In genomic region chr22:42581762-42582716, GRCh38 we compare ENCODE assay signal across 1 cellular context.
TF ChIP-seq lines count a peak whose summit lies in the region.

No MANE protein-coding gene starts in this region.

TF ChIP-seq in HepG2, 621 proteins besides CTCF, POLR2A, EP300 and RAD21 (continues in another document):
- TF ChIP-seq ZNF282 (IDR thresholded peaks at IDR 0.05; ENCODE audit: partially characterized antibody) (no peak), TARDBP (CRISPR knock-in tag; IDR thresholded peaks at IDR 0.05) (peak; percentile 59; the same call in 1 of the 2 replicates), SRY (CRISPR knock-in tag; IDR thresholded peaks at IDR 0.05) (peak; percentile 73; the same call in 1 of the 2 replicates), SOX13 (IDR thresholded peaks at IDR 0.05) (no peak), SOX13 (CRISPR knock-in tag; conservative IDR thresholded peaks at IDR 0.05 in 1 of 2, IDR thresholded peaks at IDR 0.05 in 1 of 2) (0 out of 4 replicates have a peak, but pooled peaks of 1 of the 2 experiments have one; percentile 22), PAF1 (CRISPR knock-in tag; IDR thresholded peaks at IDR 0.05) (peak; percentile 64; the same call in 1 of the 2 replicates), IRF2 (CRISPR knock-in tag; IDR thresholded peaks at IDR 0.05) (0 out of 2 replicates have a peak, but pooled peaks have one; percentile 15), MIER2 (CRISPR knock-in tag; IDR thresholded peaks at IDR 0.05) (no peak), KDM2A (CRISPR knock-in tag; IDR thresholded peaks at IDR 0.05; ENCODE audit: borderline replicate concordance, low read depth) (peak; percentile 99), SUZ12 (IDR thresholded peaks at IDR 0.05; ENCODE audit: low read depth, low read length) (peak; percentile 21; the same call in 1 of the 2 replicates), ARNT2 (CRISPR knock-in tag; IDR thresholded peaks at IDR 0.05; ENCODE audit: low read depth) (peak; percentile 69; the same call in 1 of the 2 replicates), KMT2A (CRISPR knock-in tag; IDR thresholded peaks at IDR 0.05) (peak; percentile 31; the same call in 1 of the 2 replicates), SALL1 (CRISPR knock-in tag; IDR thresholded peaks at IDR 0.05) (peak; percentile 69), TGIF2 (CRISPR knock-in tag; IDR thresholded peaks at IDR 0.05) (peak; percentile 52; the same call in 1 of the 2 replicates), ZNF510 (CRISPR knock-in tag; IDR thresholded peaks at IDR 0.05; ENCODE audit: low read depth) (no peak), KAT8 (CRISPR knock-in tag; IDR thresholded peaks at IDR 0.05) (0 out of 2 replicates have a peak, but pooled peaks have one; percentile 39), ZNF605 (CRISPR knock-in tag; IDR thresholded peaks at IDR 0.05) (no peak), KLF16 (CRISPR knock-in tag; IDR thresholded peaks at IDR 0.05) (peak in 1 of 2 experiments; percentile 39; a peak in 1 of 4 replicates), CHCHD3 (CRISPR knock-in tag; IDR thresholded peaks at IDR 0.05) (no peak), FOXC1 (CRISPR knock-in tag; IDR thresholded peaks at IDR 0.05; ENCODE audit: borderline replicate concordance) (0 out of 2 replicates have a peak, but pooled peaks have one; percentile 20), KDM5B (CRISPR knock-in tag; IDR thresholded peaks at IDR 0.05; ENCODE audit: borderline replicate concordance) (peak; percentile 36; the same call in 1 of the 2 replicates), ZNF263 (CRISPR knock-in tag; IDR thresholded peaks at IDR 0.05) (no peak), POLR2G (IDR thresholded peaks at IDR 0.05; ENCODE audit: low read depth, low read length) (peak; percentile 80), ATF7 (IDR thresholded peaks at IDR 0.05) (no peak), ATF7 (CRISPR knock-in tag; IDR thresholded peaks at IDR 0.05) (no peak), ARNT (IDR thresholded peaks at IDR 0.05) (no peak), ZNF225 (CRISPR knock-in tag; IDR thresholded peaks at IDR 0.05) (no peak), PHF5A (CRISPR knock-in tag; IDR thresholded peaks at IDR 0.05; ENCODE audit: low read depth, unreplicated experiment) (no peak), TBX2 (CRISPR knock-in tag; IDR thresholded peaks at IDR 0.05; ENCODE audit: borderline replicate concordance) (0 out of 2 replicates have a peak, but pooled peaks have one; percentile 34), SP1 (IDR thresholded peaks at IDR 0.05) (no peak), SP1 (CRISPR knock-in tag; IDR thresholded peaks at IDR 0.05) (peak; percentile 50; the same call in 1 of the 2 replicates), ZNF780A (CRISPR knock-in tag; IDR thresholded peaks at IDR 0.05) (no peak), RXRB (CRISPR knock-in tag; IDR thresholded peaks at IDR 0.05; ENCODE audit: borderline replicate concordance) (no peak), ZFP90 (CRISPR knock-in tag; IDR thresholded peaks at IDR 0.05; ENCODE audit: borderline replicate concordance) (no peak), ZNF768 (CRISPR knock-in tag; IDR thresholded peaks at IDR 0.05) (peak; percentile 30; the same call in 1 of the 2 replicates), ZNF607 (CRISPR knock-in tag; IDR thresholded peaks at IDR 0.05; ENCODE audit: borderline replicate concordance) (peak; percentile 52; the same call in 1 of the 2 replicates), FLYWCH1 (CRISPR knock-in tag; IDR thresholded peaks at IDR 0.05) (no peak), MAFK (conservative IDR thresholded peaks at IDR 0.05 in 1 of 2, IDR thresholded peaks at IDR 0.05 in 1 of 2; ENCODE audit: low read length in 2 of 2) (no peak)
- TF ChIP-seq, protein P1, sequence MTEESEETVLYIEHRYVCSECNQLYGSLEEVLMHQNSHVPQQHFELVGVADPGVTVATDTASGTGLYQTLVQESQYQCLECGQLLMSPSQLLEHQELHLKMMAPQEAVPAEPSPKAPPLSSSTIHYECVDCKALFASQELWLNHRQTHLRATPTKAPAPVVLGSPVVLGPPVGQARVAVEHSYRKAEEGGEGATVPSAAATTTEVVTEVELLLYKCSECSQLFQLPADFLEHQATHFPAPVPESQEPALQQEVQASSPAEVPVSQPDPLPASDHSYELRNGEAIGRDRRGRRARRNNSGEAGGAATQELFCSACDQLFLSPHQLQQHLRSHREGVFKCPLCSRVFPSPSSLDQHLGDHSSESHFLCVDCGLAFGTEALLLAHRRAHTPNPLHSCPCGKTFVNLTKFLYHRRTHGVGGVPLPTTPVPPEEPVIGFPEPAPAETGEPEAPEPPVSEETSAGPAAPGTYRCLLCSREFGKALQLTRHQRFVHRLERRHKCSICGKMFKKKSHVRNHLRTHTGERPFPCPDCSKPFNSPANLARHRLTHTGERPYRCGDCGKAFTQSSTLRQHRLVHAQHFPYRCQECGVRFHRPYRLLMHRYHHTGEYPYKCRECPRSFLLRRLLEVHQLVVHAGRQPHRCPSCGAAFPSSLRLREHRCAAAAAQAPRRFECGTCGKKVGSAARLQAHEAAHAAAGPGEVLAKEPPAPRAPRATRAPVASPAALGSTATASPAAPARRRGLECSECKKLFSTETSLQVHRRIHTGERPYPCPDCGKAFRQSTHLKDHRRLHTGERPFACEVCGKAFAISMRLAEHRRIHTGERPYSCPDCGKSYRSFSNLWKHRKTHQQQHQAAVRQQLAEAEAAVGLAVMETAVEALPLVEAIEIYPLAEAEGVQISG (CRISPR knock-in tag; IDR thresholded peaks at IDR 0.05) = peak; percentile 68
- TF ChIP-seq, protein P2, sequence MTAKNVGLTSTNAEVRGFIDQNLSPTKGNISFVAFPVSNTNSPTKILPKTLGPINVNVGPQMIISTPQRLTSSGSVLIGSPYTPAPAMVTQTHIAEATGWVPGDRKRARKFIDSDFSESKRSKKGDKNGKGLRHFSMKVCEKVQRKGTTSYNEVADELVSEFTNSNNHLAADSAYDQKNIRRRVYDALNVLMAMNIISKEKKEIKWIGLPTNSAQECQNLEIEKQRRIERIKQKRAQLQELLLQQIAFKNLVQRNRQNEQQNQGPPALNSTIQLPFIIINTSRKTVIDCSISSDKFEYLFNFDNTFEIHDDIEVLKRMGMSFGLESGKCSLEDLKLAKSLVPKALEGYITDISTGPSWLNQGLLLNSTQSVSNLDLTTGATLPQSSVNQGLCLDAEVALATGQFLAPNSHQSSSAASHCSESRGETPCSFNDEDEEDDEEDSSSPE (CRISPR knock-in tag; IDR thresholded peaks at IDR 0.05) = peak; percentile 85
- TF ChIP-seq, protein P3, sequence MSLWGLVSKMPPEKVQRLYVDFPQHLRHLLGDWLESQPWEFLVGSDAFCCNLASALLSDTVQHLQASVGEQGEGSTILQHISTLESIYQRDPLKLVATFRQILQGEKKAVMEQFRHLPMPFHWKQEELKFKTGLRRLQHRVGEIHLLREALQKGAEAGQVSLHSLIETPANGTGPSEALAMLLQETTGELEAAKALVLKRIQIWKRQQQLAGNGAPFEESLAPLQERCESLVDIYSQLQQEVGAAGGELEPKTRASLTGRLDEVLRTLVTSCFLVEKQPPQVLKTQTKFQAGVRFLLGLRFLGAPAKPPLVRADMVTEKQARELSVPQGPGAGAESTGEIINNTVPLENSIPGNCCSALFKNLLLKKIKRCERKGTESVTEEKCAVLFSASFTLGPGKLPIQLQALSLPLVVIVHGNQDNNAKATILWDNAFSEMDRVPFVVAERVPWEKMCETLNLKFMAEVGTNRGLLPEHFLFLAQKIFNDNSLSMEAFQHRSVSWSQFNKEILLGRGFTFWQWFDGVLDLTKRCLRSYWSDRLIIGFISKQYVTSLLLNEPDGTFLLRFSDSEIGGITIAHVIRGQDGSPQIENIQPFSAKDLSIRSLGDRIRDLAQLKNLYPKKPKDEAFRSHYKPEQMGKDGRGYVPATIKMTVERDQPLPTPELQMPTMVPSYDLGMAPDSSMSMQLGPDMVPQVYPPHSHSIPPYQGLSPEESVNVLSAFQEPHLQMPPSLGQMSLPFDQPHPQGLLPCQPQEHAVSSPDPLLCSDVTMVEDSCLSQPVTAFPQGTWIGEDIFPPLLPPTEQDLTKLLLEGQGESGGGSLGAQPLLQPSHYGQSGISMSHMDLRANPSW (CRISPR knock-in tag; IDR thresholded peaks at IDR 0.05; ENCODE audit: borderline replicate concordance) = no peak
- TF ChIP-seq, protein P4, sequence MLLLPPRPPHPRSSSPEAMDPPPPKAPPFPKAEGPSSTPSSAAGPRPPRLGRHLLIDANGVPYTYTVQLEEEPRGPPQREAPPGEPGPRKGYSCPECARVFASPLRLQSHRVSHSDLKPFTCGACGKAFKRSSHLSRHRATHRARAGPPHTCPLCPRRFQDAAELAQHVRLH (CRISPR knock-in tag; IDR thresholded peaks at IDR 0.05; ENCODE audit: borderline replicate concordance, low read depth) = peak; percentile 30; the same call in 1 of the 2 replicates
- TF ChIP-seq, protein P5, sequence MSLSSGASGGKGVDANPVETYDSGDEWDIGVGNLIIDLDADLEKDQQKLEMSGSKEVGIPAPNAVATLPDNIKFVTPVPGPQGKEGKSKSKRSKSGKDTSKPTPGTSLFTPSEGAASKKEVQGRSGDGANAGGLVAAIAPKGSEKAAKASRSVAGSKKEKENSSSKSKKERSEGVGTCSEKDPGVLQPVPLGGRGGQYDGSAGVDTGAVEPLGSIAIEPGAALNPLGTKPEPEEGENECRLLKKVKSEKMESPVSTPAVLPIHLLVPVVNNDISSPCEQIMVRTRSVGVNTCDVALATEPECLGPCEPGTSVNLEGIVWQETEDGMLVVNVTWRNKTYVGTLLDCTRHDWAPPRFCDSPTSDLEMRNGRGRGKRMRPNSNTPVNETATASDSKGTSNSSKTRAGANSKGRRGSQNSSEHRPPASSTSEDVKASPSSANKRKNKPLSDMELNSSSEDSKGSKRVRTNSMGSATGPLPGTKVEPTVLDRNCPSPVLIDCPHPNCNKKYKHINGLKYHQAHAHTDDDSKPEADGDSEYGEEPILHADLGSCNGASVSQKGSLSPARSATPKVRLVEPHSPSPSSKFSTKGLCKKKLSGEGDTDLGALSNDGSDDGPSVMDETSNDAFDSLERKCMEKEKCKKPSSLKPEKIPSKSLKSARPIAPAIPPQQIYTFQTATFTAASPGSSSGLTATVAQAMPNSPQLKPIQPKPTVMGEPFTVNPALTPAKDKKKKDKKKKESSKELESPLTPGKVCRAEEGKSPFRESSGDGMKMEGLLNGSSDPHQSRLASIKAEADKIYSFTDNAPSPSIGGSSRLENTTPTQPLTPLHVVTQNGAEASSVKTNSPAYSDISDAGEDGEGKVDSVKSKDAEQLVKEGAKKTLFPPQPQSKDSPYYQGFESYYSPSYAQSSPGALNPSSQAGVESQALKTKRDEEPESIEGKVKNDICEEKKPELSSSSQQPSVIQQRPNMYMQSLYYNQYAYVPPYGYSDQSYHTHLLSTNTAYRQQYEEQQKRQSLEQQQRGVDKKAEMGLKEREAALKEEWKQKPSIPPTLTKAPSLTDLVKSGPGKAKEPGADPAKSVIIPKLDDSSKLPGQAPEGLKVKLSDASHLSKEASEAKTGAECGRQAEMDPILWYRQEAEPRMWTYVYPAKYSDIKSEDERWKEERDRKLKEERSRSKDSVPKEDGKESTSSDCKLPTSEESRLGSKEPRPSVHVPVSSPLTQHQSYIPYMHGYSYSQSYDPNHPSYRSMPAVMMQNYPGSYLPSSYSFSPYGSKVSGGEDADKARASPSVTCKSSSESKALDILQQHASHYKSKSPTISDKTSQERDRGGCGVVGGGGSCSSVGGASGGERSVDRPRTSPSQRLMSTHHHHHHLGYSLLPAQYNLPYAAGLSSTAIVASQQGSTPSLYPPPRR (CRISPR knock-in tag; IDR thresholded peaks at IDR 0.05; ENCODE audit: borderline replicate concordance) = no peak
- TF ChIP-seq, protein P6, sequence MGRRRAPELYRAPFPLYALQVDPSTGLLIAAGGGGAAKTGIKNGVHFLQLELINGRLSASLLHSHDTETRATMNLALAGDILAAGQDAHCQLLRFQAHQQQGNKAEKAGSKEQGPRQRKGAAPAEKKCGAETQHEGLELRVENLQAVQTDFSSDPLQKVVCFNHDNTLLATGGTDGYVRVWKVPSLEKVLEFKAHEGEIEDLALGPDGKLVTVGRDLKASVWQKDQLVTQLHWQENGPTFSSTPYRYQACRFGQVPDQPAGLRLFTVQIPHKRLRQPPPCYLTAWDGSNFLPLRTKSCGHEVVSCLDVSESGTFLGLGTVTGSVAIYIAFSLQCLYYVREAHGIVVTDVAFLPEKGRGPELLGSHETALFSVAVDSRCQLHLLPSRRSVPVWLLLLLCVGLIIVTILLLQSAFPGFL (CRISPR knock-in tag; IDR thresholded peaks at IDR 0.05) = no peak
- TF ChIP-seq, protein P7, sequence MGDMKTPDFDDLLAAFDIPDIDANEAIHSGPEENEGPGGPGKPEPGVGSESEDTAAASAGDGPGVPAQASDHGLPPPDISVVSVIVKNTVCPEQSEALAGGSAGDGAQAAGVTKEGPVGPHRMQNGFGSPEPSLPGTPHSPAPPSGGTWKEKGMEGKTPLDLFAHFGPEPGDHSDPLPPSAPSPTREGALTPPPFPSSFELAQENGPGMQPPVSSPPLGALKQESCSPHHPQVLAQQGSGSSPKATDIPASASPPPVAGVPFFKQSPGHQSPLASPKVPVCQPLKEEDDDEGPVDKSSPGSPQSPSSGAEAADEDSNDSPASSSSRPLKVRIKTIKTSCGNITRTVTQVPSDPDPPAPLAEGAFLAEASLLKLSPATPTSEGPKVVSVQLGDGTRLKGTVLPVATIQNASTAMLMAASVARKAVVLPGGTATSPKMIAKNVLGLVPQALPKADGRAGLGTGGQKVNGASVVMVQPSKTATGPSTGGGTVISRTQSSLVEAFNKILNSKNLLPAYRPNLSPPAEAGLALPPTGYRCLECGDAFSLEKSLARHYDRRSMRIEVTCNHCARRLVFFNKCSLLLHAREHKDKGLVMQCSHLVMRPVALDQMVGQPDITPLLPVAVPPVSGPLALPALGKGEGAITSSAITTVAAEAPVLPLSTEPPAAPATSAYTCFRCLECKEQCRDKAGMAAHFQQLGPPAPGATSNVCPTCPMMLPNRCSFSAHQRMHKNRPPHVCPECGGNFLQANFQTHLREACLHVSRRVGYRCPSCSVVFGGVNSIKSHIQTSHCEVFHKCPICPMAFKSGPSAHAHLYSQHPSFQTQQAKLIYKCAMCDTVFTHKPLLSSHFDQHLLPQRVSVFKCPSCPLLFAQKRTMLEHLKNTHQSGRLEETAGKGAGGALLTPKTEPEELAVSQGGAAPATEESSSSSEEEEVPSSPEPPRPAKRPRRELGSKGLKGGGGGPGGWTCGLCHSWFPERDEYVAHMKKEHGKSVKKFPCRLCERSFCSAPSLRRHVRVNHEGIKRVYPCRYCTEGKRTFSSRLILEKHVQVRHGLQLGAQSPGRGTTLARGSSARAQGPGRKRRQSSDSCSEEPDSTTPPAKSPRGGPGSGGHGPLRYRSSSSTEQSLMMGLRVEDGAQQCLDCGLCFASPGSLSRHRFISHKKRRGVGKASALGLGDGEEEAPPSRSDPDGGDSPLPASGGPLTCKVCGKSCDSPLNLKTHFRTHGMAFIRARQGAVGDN (CRISPR knock-in tag; IDR thresholded peaks at IDR 0.05) = peak; percentile 87
